In genomic region chr12:89333564-89334252, GRCh38 we compare ENCODE assay signal across 8 cellular contexts. TPM values are rescaled to one million over a fixed set of nuclear protein-coding genes. Genes with fewer than 3 reads are reported as not detected.
DNase-seq lines count a peak whose midpoint lies in the region; ATAC-seq and TF ChIP-seq lines count a peak whose summit lies in the region.

No MANE protein-coding gene starts in this region.

- H3K27ac Mint-ChIP-seq in central memory CD8-positive, alpha-beta T cell (ENCODE audit: low read depth) = peak overlapping the region; percentile 56
- H3K27ac Mint-ChIP-seq in stimulated activated naive CD8-positive, alpha-beta T cell treated with anti-CD3 and anti-CD28 coated beads, Interleukin-15, amount 100 ng/mL, for 72 hours = peak overlapping the region in 1 of 2 donors; percentile 81

- no peaks in the 10 kb centered on the region for H3K36me3 Mint-ChIP-seq in central memory CD8-positive, alpha-beta T cell (ENCODE audit: insufficient read depth)

- H3K27me3 ChIP-seq in dorsolateral prefrontal cortex = no peaks in the 10 kb centered on the region

- H3K4me3 Mint-ChIP-seq in central memory CD8-positive, alpha-beta T cell = peak overlapping the region; percentile 30
- H3K4me3 Mint-ChIP-seq in stimulated activated naive CD8-positive, alpha-beta T cell treated with anti-CD3 and anti-CD28 coated beads, Interleukin-15, amount 100 ng/mL, for 72 hours = peak overlapping the region; percentile 69 to 77

- in situ Hi-C loops in G401 (cut with HindIII; ENCODE audit: low sequenced_read_pairs) = no loop called here

- H3K4me1 Mint-ChIP-seq in central memory CD8-positive, alpha-beta T cell = peaks cover 18% of the 10 kb centered on the region
- H3K4me1 Mint-ChIP-seq in stimulated activated naive CD8-positive, alpha-beta T cell treated with anti-CD3 and anti-CD28 coated beads, Interleukin-15, amount 100 ng/mL, for 72 hours = peaks cover 17% of the 10 kb centered on the region

- DNase-seq in activated naive CD4-positive, alpha-beta T cell treated with Interleukin-2 at 50 U/mL for 16 hours = peak; percentile 19
- DNase-seq in activated naive CD4-positive, alpha-beta T cell (lab: John Stamatoyannopoulos, UW) = no peak
- DNase-seq in central memory CD8-positive, alpha-beta T cell (ENCODE audit: low spot score in 2 of 2) = no peak
- no peak for DNase-seq in stimulated activated naive CD8-positive, alpha-beta T cell treated with anti-CD3 and anti-CD28 coated beads, Interleukin-15, amount 100 ng/mL, for 72 hours
- DNase-seq in G401 (ENCODE audit: low spot score) = no peak
- DNase-seq in dorsolateral prefrontal cortex = no peak
- DNase-seq in NCI-H187 (lab: John Stamatoyannopoulos, UW) = no peak

- peaks cover 13% of the 10 kb centered on the region for H3K9me3 Mint-ChIP-seq in central memory CD8-positive, alpha-beta T cell
- H3K9me3 Mint-ChIP-seq in stimulated activated naive CD8-positive, alpha-beta T cell treated with anti-CD3 and anti-CD28 coated beads, Interleukin-15, amount 100 ng/mL, for 72 hours = peaks cover 9 to 11% of the 10 kb centered on the region in 2 donors

- peak overlapping the region; percentile 43 for H3K27ac ChIP-seq in KOPT-K1 (ENCODE audit: low read depth, low read length, poor library complexity, severe bottlenecking)
- peak overlapping the region in 2 of 59 donors; percentile 28 to 34 for H3K27ac ChIP-seq in dorsolateral prefrontal cortex

- ATAC-seq in central memory CD8-positive, alpha-beta T cell (replicated peaks; ENCODE audit: extremely low read depth, poor library complexity, severe bottlenecking) = no peak
- peak; percentile 88 for ATAC-seq in stimulated activated naive CD8-positive, alpha-beta T cell treated with anti-CD3 and anti-CD28 coated beads, Interleukin-15, amount 100 ng/mL, for 72 hours

- H3K4me3 ChIP-seq in dorsolateral prefrontal cortex = no peak overlapping the region

- peaks cover 12% of the 10 kb centered on the region for H3K9me3 ChIP-seq in KOPT-K1 (ENCODE audit: insufficient read depth, low read length, poor library complexity, severe bottlenecking)

- no peaks in the 10 kb centered on the region for H3K36me3 ChIP-seq in KOPT-K1 (ENCODE audit: insufficient read depth, low read length)

- intact Hi-C loops in dorsolateral prefrontal cortex (cut with DNase I) = no loop called here

- TF ChIP-seq CTCF in dorsolateral prefrontal cortex (IDR thresholded peaks at IDR 0.05 in 54 of 56, conservative IDR thresholded peaks at IDR 0.05 in 2 of 56; ENCODE audit: low read depth in 1 of 56, partially characterized antibody in 56 of 56) = no peak

- peaks cover 9% of the 10 kb centered on the region for H3K27me3 Mint-ChIP-seq in central memory CD8-positive, alpha-beta T cell
- peaks cover 4% of the 10 kb centered on the region for H3K27me3 Mint-ChIP-seq in stimulated activated naive CD8-positive, alpha-beta T cell treated with anti-CD3 and anti-CD28 coated beads, Interleukin-15, amount 100 ng/mL, for 72 hours

RNA-seq across cellular contexts. Expression of gene DUSP6, which starts 18.6 kb away (rescaled TPM):
- 233 and 289 TPM in 2 replicates for total RNA-seq in G401 (2014; rRNA removed; shearing (Covaris generic))
- total RNA-seq in dorsolateral prefrontal cortex = 10 to 100 TPM in 119 of 120 experiments, 1 to 10 TPM in 1; 8.1 to 87.8 (median 26.2) TPM
